In genomic region chr11:45379162-45379863, GRCh38 we compare ENCODE assay signal across 17 cellular contexts.
A peak's percentile ranks its signal among the peaks of the same experiment; 100 is the strongest.
DNase-seq lines count a peak whose midpoint lies in the region; ATAC-seq and TF ChIP-seq lines count a peak whose summit lies in the region.
"Had no signal": no experiment of that assay in that cellular context is flagged by ENCODE, and none has a peak within 500 bp of the region (broad histone marks: within the 10 kb centered on the region; RNA-seq: fewer than 3 reads in every experiment).

No MANE protein-coding gene starts in this region.

- H3K36me3 ChIP-seq in mesendoderm (ENCODE audit: control insufficient read depth, insufficient read depth, low read length): no peaks in the 10 kb centered on the region
- H3K36me3 ChIP-seq: SJSA1 had no signal

- H2BK120ac ChIP-seq in mesendoderm (ENCODE audit: low read depth, low read length): no peak overlapping the region

- H3K4me2 ChIP-seq in mesendoderm (ENCODE audit: low read length): no peak overlapping the region

- DNase-seq in DMS53 (lab: John Stamatoyannopoulos, UW) (peak; percentile 5), DMS53 treated with DMSO at 0.1 percent for 48 hours (lab: John Stamatoyannopoulos, UW; ENCODE audit: unreplicated experiment) (no peak), NCI-H345 treated with DMSO at 0.1 percent for 48 hours (lab: John Stamatoyannopoulos, UW; ENCODE audit: unreplicated experiment) (peak; percentile 47), mesendoderm (peak; percentile 18), inferior parietal cortex (ENCODE audit: extremely low spot score) (no peak), GM10266 (ENCODE audit: extremely low spot score) (no peak), GM13977 (ENCODE audit: low spot score) (no peak)
- DNase-seq: 8988T, COR-L47, DMS79, H7, Karpas-422, NCI-H1436, NCI-H2081 treated with DMSO at 0.1 percent for 48 hours, NCI-H526 had no signal

- H3K27ac ChIP-seq in mesendoderm (ENCODE audit: low read depth, low read length): no peak overlapping the region
- H3K27ac ChIP-seq: SJSA1 had no signal

- no peak overlapping the region for H4K5ac ChIP-seq in mesendoderm (ENCODE audit: low read length)

- H3K18ac ChIP-seq in mesendoderm (ENCODE audit: low read length): no peak overlapping the region

- H3K4ac ChIP-seq in mesendoderm (ENCODE audit: low read depth, low read length): no peak overlapping the region

- H2BK5ac ChIP-seq in mesendoderm (ENCODE audit: low read length): no peak overlapping the region

- no peak overlapping the region for H3K9ac ChIP-seq in mesendoderm (ENCODE audit: low read length)

- H2BK15ac ChIP-seq in mesendoderm (replicated peaks; ENCODE audit: low read depth): no peak overlapping the region

- H4K8ac ChIP-seq in mesendoderm (ENCODE audit: low read depth, low read length): no peak overlapping the region

- no peaks in the 10 kb centered on the region for H3K79me1 ChIP-seq in mesendoderm (ENCODE audit: low read length)

- ATAC-seq in GM18502 (IDR thresholded peaks at IDR 0.05; ENCODE audit: poor library complexity, unreplicated experiment): peak; percentile 48

- H2AK5ac ChIP-seq in mesendoderm (ENCODE audit: low read length): no peak overlapping the region

- no peaks in the 10 kb centered on the region for H3K79me2 ChIP-seq in mesendoderm (ENCODE audit: control insufficient read depth, insufficient read depth, low read length)

- H3K4me1 ChIP-seq in mesendoderm (ENCODE audit: control insufficient read depth, low read depth, low read length): no peaks in the 10 kb centered on the region

- no peak overlapping the region for H3K56ac ChIP-seq in mesendoderm (ENCODE audit: low read length)

- H3K4me3 ChIP-seq in mesendoderm (ENCODE audit: low read length): no peak overlapping the region
- H3K4me3 ChIP-seq: SJSA1 had no signal

- H3K27me3 ChIP-seq in mesendoderm (ENCODE audit: insufficient read depth, low read length, poor library complexity): no peaks in the 10 kb centered on the region

- WGBS in mesendoderm (ENCODE audit: extremely low coverage, insufficient coverage, low lambda C conversion rate): no CpG with 5 or more reads among the region's 6 CpGs

- TF ChIP-seq CTCF in GM10266 (IDR thresholded peaks at IDR 0.05; ENCODE audit: control insufficient read depth, insufficient read depth, low read depth, missing control alignments): no peak
- no peak for TF ChIP-seq CTCF in GM13977 (IDR thresholded peaks at IDR 0.05; ENCODE audit: extremely low read depth, insufficient read depth, missing control alignments)

- H3K23ac ChIP-seq in mesendoderm (ENCODE audit: low read length): no peak overlapping the region

- in situ Hi-C loops in GM13977 (cut with MboI; ENCODE audit: low pct_unique_long_range_greater_than_20kb, low sequenced_read_pairs, unreplicated experiment): loop anchor here (25.0 kb wide), 1 partner anchor 383 kb away; no protein-coding TSS in a partner anchor

Comparison
In these comparisons a context has a peak if more than half of its experiments do, and no peak if none do; other contexts are left out.
1. DNase-seq: peak in DMS53 (single experiment), NCI-H345 treated with DMSO at 0.1 percent for 48 hours (single experiment) and mesendoderm (single experiment); none in DMS53 treated with DMSO at 0.1 percent for 48 hours (single experiment), inferior parietal cortex (single experiment), GM10266 (single experiment) and GM13977 (single experiment).